19 cellular contexts compared by ENCODE assay signal in genomic region chr2:144503221-144503620, GRCh38. TPM values are rescaled to one million over a fixed set of nuclear protein-coding genes. Genes with fewer than 3 reads are reported as not detected.
A peak's percentile ranks its signal among the peaks of the same experiment; 100 is the strongest.
DNase-seq lines count a peak whose midpoint lies in the region; ATAC-seq and TF ChIP-seq lines count a peak whose summit lies in the region.
"Had no signal": no experiment of that assay in that cellular context is flagged by ENCODE, and none has a peak within 500 bp of the region (broad histone marks: within the 10 kb centered on the region; RNA-seq: fewer than 3 reads in every experiment).

No MANE protein-coding gene starts in this region.

- intact Hi-C loops in left ventricle myocardium superior (cut with micrococcal nuclease): loop anchor here (10.0 kb wide), 1 partner anchor 48 kb away; no protein-coding TSS in a partner anchor
- intact Hi-C loops in gastrocnemius medialis (cut with DNase I; ENCODE audit: low total_unique reads): loop anchor here (5.0 kb wide), 1 partner anchor 46 kb away; no protein-coding TSS in a partner anchor
- intact Hi-C loops in vagina (cut with DNase I): no loop called here

- no peaks in the 10 kb centered on the region for H3K27me3 ChIP-seq in right atrium auricular region
- H3K27me3 ChIP-seq in gastrocnemius medialis: no peaks in the 10 kb centered on the region
- no peaks in the 10 kb centered on the region for H3K27me3 ChIP-seq in vagina
- H3K27me3 ChIP-seq: ovary had no signal

- in situ Hi-C loops in gastrocnemius medialis (cut with MboI; ENCODE audit: low sequenced_read_pairs in 4 of 4): loop anchor here in 2 of 4 donors (25.0 kb wide), 1 partner anchor 166 kb away; a partner anchor contains a TSS

- H3K4me3 ChIP-seq in right atrium auricular region: no peak overlapping the region
- H3K4me3 ChIP-seq in gastrocnemius medialis: no peak overlapping the region
- no peak overlapping the region for H3K4me3 ChIP-seq in vagina
- H3K4me3 ChIP-seq: A549, K562, ovary had no signal

- H3K9me3 ChIP-seq in right atrium auricular region (no peaks in the 10 kb centered on the region), gastrocnemius medialis (no peaks in the 10 kb centered on the region), vagina (no peaks in the 10 kb centered on the region)
- H3K9me3 ChIP-seq: A549, ovary had no signal

- TF ChIP-seq CTCF in right atrium auricular region (IDR thresholded peaks at IDR 0.05): no peak
- TF ChIP-seq CTCF in gastrocnemius medialis (IDR thresholded peaks at IDR 0.05 in 4 of 5, conservative IDR thresholded peaks at IDR 0.05 in 1 of 5): no peak
- no peak for TF ChIP-seq CTCF in vagina (IDR thresholded peaks at IDR 0.05)

- TF ChIP-seq POLR2A in gastrocnemius medialis (IDR thresholded peaks at IDR 0.05) (no peak), vagina (IDR thresholded peaks at IDR 0.05) (no peak)

- ATAC-seq in left ventricle myocardium superior: no peak
- no peak for ATAC-seq in gastrocnemius medialis
- ATAC-seq in HG02938 (IDR thresholded peaks at IDR 0.05; ENCODE audit: unreplicated experiment): no peak
- ATAC-seq: K562 had no signal

- H3K36me3 ChIP-seq in right atrium auricular region (no peaks in the 10 kb centered on the region), gastrocnemius medialis (no peaks in the 10 kb centered on the region), vagina (no peaks in the 10 kb centered on the region)
- H3K36me3 ChIP-seq: ovary had no signal

- H3K4me1 ChIP-seq in right atrium auricular region: peaks cover 0 to 75% of the 10 kb centered on the region in 2 donors
- H3K4me1 ChIP-seq in gastrocnemius medialis: peaks cover 46 to 61% of the 10 kb centered on the region in 2 donors
- peaks cover 72% of the 10 kb centered on the region for H3K4me1 ChIP-seq in vagina

- no peak for DNase-seq in right atrium auricular region (ENCODE audit: low spot score)
- DNase-seq in left ventricle myocardium superior: no peak
- DNase-seq in medulla oblongata (ENCODE audit: extremely low spot score): peak; percentile 84
- DNase-seq in gastrocnemius medialis: no peak
- no peak for DNase-seq in vagina (ENCODE audit: extremely low spot score in 2 of 2)
- DNase-seq in SIG-M5 treated with dmso at 0.1 percent for 504 hours (lab: John Stamatoyannopoulos, UW; ENCODE audit: unreplicated experiment): no peak
- DNase-seq in CD1c-positive myeloid dendritic cell (ENCODE audit: extremely low spot score): no peak
- DNase-seq: activated CD8-positive, alpha-beta memory T cell treated with anti-CD3 and anti-CD28 coated beads, Interleukin-2, amount 50 U/mL, for 4 hours; activated gamma-delta T cell; NCI-H2081 treated with DMSO at 0.1 percent for 48 hours; NCI-H524 treated with DMSO at 0.1 percent for 48 hours; ovary; T1000 had no signal

- H3K27ac ChIP-seq in right atrium auricular region (peak overlapping the region; percentile 99), gastrocnemius medialis (peak overlapping the region; percentile 0 to 96 (median 74)), vagina (peak overlapping the region; percentile 9)
- H3K27ac ChIP-seq: A549, C4-2B, epithelial cell of prostate, ovary had no signal

RNA-seq across cellular contexts. Expression of gene ZEB2, which starts 16.7 kb away (rescaled TPM):
- total RNA-seq in right atrium auricular region (10 to 100 TPM; 76.1 to 91.7 TPM), left ventricle myocardium superior (83.2 TPM), gastrocnemius medialis (10 to 100 TPM; 21.2 to 27.6 (median 22.9) TPM), vagina (63.6 TPM)
- total RNA-seq: H1 had no signal

Comparison
In these comparisons a context has a peak if more than half of its experiments do, and no peak if none do; other contexts are left out.
1. H3K27ac ChIP-seq: peak in every context shown above with its lines; median percentile 99 in right atrium auricular region; 74 in gastrocnemius medialis; 9 in vagina.